Comparison of ENCODE assay signal across 1 cellular context in the genomic region with DNA sequence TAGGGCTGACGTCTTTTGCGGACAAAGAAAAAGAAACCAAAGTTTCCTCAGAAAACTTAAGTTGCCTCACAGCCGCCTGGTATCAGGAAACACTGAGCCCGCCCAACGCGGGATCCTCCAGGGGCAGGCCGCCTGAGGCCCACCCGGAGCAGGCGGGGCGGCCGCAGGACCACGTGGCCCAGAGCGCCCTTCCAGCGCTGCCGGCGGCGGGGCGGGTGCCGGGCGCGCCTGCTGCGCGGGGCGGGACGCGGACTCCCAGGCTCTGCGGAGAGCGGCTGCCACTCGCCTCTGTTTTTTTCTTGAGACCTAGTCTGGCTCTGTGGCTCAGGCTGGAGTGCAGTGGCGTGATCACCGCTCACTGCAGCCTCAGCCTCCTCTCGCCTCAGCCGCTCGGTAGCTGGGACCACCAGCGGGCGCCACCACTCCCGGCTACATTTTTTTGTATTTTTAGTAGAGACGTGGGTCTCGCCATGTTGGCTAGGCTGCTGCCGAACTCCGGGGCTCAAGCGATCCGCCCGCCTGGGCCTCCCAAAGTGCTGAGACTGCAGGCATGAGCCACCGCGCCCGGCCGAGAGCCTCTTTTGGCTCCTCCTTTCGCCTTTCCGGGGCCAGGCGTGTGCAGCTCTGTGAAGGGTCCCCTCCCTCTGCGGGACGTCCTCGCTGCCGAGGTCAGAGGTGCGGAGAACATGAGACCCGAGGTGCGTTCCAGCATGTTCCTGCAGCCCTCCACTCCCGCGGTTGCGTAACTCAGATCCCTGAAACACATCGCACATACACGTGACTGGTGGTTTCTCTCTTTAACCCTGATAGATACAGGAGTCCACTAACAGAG.
TF ChIP-seq lines count a peak whose summit lies in the region.

No MANE protein-coding gene starts in this region.

TF ChIP-seq in HEK293, 187 proteins besides CTCF, POLR2A, EP300 and RAD21 (continued from another document and continues in another):
- TF ChIP-seq, protein P1, sequence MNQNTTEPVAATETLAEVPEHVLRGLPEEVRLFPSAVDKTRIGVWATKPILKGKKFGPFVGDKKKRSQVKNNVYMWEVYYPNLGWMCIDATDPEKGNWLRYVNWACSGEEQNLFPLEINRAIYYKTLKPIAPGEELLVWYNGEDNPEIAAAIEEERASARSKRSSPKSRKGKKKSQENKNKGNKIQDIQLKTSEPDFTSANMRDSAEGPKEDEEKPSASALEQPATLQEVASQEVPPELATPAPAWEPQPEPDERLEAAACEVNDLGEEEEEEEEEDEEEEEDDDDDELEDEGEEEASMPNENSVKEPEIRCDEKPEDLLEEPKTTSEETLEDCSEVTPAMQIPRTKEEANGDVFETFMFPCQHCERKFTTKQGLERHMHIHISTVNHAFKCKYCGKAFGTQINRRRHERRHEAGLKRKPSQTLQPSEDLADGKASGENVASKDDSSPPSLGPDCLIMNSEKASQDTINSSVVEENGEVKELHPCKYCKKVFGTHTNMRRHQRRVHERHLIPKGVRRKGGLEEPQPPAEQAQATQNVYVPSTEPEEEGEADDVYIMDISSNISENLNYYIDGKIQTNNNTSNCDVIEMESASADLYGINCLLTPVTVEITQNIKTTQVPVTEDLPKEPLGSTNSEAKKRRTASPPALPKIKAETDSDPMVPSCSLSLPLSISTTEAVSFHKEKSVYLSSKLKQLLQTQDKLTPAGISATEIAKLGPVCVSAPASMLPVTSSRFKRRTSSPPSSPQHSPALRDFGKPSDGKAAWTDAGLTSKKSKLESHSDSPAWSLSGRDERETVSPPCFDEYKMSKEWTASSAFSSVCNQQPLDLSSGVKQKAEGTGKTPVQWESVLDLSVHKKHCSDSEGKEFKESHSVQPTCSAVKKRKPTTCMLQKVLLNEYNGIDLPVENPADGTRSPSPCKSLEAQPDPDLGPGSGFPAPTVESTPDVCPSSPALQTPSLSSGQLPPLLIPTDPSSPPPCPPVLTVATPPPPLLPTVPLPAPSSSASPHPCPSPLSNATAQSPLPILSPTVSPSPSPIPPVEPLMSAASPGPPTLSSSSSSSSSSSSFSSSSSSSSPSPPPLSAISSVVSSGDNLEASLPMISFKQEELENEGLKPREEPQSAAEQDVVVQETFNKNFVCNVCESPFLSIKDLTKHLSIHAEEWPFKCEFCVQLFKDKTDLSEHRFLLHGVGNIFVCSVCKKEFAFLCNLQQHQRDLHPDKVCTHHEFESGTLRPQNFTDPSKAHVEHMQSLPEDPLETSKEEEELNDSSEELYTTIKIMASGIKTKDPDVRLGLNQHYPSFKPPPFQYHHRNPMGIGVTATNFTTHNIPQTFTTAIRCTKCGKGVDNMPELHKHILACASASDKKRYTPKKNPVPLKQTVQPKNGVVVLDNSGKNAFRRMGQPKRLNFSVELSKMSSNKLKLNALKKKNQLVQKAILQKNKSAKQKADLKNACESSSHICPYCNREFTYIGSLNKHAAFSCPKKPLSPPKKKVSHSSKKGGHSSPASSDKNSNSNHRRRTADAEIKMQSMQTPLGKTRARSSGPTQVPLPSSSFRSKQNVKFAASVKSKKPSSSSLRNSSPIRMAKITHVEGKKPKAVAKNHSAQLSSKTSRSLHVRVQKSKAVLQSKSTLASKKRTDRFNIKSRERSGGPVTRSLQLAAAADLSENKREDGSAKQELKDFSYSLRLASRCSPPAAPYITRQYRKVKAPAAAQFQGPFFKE (tag by site-specific recombination; IDR thresholded peaks at IDR 0.05; ENCODE audit: borderline replicate concordance), result no peak
- peak; percentile 77 for TF ChIP-seq ZNF184 (tag by site-specific recombination; IDR thresholded peaks at IDR 0.05)
- peak; percentile 55; the same call in 1 of the 2 replicates for TF ChIP-seq ZNF391 (tag by site-specific recombination; IDR thresholded peaks at IDR 0.05; ENCODE audit: borderline replicate concordance, low read depth)
- TF ChIP-seq ZSCAN16 (tag by site-specific recombination; IDR thresholded peaks at IDR 0.05), result no peak
- no peak for TF ChIP-seq ZNF621 (tag by site-specific recombination; IDR thresholded peaks at IDR 0.05)
- TF ChIP-seq ZNF596 (tag by site-specific recombination; IDR thresholded peaks at IDR 0.05), result peak; percentile 55
- TF ChIP-seq ZNF600 (tag by site-specific recombination; IDR thresholded peaks at IDR 0.05), result peak; percentile 68
- peak; percentile 10; the same call in 1 of the 2 replicates for TF ChIP-seq KLF7 (tag by site-specific recombination; IDR thresholded peaks at IDR 0.05; ENCODE audit: borderline replicate concordance)
- TF ChIP-seq, protein P2, sequence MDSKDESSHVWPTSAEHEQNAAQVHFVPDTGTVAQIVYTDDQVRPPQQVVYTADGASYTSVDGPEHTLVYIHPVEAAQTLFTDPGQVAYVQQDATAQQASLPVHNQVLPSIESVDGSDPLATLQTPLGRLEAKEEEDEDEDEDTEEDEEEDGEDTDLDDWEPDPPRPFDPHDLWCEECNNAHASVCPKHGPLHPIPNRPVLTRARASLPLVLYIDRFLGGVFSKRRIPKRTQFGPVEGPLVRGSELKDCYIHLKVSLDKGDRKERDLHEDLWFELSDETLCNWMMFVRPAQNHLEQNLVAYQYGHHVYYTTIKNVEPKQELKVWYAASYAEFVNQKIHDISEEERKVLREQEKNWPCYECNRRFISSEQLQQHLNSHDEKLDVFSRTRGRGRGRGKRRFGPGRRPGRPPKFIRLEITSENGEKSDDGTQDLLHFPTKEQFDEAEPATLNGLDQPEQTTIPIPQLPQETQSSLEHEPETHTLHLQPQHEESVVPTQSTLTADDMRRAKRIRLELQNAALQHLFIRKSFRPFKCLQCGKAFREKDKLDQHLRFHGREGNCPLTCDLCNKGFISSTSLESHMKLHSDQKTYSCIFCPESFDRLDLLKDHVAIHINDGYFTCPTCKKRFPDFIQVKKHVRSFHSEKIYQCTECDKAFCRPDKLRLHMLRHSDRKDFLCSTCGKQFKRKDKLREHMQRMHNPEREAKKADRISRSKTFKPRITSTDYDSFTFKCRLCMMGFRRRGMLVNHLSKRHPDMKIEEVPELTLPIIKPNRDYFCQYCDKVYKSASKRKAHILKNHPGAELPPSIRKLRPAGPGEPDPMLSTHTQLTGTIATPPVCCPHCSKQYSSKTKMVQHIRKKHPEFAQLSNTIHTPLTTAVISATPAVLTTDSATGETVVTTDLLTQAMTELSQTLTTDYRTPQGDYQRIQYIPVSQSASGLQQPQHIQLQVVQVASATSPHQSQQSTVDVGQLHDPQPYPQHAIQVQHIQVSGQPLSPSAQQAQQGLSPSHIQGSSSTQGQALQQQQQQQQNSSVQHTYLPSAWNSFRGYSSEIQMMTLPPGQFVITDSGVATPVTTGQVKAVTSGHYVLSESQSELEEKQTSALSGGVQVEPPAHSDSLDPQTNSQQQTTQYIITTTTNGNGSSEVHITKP (tag by site-specific recombination; IDR thresholded peaks at IDR 0.05), result peak; percentile 95
- no peak for TF ChIP-seq ZNF529 (tag by site-specific recombination; IDR thresholded peaks at IDR 0.05; ENCODE audit: insufficient replicate concordance)
- no peak for TF ChIP-seq ZNF521 (tag by site-specific recombination; IDR thresholded peaks at IDR 0.05)
- TF ChIP-seq ZBTB21 (tag by site-specific recombination; IDR thresholded peaks at IDR 0.05), result peak; percentile 38; the same call in 1 of the 2 replicates
- TF ChIP-seq OVOL3 (tag by site-specific recombination; IDR thresholded peaks at IDR 0.05), result no peak
- TF ChIP-seq GLI4 (tag by site-specific recombination; IDR thresholded peaks at IDR 0.05), result no peak
- TF ChIP-seq ZNF19 (tag by site-specific recombination; IDR thresholded peaks at IDR 0.05; ENCODE audit: low read depth), result no peak
- TF ChIP-seq, protein P3, sequence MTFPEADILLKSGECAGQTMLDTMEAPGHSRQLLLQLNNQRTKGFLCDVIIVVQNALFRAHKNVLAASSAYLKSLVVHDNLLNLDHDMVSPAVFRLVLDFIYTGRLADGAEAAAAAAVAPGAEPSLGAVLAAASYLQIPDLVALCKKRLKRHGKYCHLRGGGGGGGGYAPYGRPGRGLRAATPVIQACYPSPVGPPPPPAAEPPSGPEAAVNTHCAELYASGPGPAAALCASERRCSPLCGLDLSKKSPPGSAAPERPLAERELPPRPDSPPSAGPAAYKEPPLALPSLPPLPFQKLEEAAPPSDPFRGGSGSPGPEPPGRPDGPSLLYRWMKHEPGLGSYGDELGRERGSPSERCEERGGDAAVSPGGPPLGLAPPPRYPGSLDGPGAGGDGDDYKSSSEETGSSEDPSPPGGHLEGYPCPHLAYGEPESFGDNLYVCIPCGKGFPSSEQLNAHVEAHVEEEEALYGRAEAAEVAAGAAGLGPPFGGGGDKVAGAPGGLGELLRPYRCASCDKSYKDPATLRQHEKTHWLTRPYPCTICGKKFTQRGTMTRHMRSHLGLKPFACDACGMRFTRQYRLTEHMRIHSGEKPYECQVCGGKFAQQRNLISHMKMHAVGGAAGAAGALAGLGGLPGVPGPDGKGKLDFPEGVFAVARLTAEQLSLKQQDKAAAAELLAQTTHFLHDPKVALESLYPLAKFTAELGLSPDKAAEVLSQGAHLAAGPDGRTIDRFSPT (tag by site-specific recombination; IDR thresholded peaks at IDR 0.05), result no peak
- TF ChIP-seq ZNF561 (tag by site-specific recombination; IDR thresholded peaks at IDR 0.05; ENCODE audit: borderline replicate concordance), result peak; percentile 63; the same call in 1 of the 2 replicates
- TF ChIP-seq TRIM28 (IDR thresholded peaks at IDR 0.05; ENCODE audit: borderline replicate concordance, low read length), result peak; percentile 70; the same call in 1 of the 2 replicates
- TF ChIP-seq, protein P4, sequence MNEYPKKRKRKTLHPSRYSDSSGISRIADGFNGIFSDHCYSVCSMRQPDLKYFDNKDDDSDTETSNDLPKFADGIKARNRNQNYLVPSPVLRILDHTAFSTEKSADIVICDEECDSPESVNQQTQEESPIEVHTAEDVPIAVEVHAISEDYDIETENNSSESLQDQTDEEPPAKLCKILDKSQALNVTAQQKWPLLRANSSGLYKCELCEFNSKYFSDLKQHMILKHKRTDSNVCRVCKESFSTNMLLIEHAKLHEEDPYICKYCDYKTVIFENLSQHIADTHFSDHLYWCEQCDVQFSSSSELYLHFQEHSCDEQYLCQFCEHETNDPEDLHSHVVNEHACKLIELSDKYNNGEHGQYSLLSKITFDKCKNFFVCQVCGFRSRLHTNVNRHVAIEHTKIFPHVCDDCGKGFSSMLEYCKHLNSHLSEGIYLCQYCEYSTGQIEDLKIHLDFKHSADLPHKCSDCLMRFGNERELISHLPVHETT (tag by site-specific recombination; IDR thresholded peaks at IDR 0.05), result peak; percentile 45; the same call in 1 of the 2 replicates
- TF ChIP-seq, protein P5, sequence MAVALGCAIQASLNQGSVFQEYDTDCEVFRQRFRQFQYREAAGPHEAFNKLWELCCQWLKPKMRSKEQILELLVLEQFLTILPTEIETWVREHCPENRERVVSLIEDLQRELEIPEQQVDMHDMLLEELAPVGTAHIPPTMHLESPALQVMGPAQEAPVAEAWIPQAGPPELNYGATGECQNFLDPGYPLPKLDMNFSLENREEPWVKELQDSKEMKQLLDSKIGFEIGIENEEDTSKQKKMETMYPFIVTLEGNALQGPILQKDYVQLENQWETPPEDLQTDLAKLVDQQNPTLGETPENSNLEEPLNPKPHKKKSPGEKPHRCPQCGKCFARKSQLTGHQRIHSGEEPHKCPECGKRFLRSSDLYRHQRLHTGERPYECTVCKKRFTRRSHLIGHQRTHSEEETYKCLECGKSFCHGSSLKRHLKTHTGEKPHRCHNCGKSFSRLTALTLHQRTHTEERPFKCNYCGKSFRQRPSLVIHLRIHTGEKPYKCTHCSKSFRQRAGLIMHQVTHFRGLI (tag by site-specific recombination; IDR thresholded peaks at IDR 0.05), result peak; percentile 51; the same call in 1 of the 2 replicates
- peak; percentile 50; the same call in 1 of the 2 replicates for TF ChIP-seq ZSCAN30 (tag by site-specific recombination; IDR thresholded peaks at IDR 0.05)
- peak; percentile 59; the same call in 1 of the 2 replicates for TF ChIP-seq ZNF24 (tag by site-specific recombination; IDR thresholded peaks at IDR 0.05)
- TF ChIP-seq, protein P6, sequence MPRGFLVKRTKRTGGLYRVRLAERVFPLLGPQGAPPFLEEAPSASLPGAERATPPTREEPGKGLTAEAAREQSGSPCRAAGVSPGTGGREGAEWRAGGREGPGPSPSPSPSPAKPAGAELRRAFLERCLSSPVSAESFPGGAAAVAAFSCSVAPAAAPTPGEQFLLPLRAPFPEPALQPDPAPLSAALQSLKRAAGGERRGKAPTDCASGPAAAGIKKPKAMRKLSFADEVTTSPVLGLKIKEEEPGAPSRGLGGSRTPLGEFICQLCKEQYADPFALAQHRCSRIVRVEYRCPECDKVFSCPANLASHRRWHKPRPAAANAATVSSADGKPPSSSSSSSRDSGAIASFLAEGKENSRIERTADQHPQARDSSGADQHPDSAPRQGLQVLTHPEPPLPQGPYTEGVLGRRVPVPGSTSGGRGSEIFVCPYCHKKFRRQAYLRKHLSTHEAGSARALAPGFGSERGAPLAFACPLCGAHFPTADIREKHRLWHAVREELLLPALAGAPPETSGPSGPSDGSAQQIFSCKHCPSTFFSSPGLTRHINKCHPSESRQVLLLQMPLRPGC (tag by site-specific recombination; IDR thresholded peaks at IDR 0.05), result peak; percentile 84; the same call in 1 of the 2 replicates
- TF ChIP-seq, protein P7, sequence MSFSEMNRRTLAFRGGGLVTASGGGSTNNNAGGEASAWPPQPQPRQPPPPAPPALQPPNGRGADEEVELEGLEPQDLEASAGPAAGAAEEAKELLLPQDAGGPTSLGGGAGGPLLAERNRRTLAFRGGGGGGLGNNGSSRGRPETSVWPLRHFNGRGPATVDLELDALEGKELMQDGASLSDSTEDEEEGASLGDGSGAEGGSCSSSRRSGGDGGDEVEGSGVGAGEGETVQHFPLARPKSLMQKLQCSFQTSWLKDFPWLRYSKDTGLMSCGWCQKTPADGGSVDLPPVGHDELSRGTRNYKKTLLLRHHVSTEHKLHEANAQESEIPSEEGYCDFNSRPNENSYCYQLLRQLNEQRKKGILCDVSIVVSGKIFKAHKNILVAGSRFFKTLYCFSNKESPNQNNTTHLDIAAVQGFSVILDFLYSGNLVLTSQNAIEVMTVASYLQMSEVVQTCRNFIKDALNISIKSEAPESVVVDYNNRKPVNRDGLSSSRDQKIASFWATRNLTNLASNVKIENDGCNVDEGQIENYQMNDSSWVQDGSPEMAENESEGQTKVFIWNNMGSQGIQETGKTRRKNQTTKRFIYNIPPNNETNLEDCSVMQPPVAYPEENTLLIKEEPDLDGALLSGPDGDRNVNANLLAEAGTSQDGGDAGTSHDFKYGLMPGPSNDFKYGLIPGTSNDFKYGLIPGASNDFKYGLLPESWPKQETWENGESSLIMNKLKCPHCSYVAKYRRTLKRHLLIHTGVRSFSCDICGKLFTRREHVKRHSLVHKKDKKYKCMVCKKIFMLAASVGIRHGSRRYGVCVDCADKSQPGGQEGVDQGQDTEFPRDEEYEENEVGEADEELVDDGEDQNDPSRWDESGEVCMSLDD (tag by site-specific recombination; IDR thresholded peaks at IDR 0.05), result peak; percentile 75
- TF ChIP-seq ZNF548 (tag by site-specific recombination; IDR thresholded peaks at IDR 0.05), result no peak
- no peak for TF ChIP-seq ZNF514 (tag by site-specific recombination; IDR thresholded peaks at IDR 0.05)
- no peak for TF ChIP-seq GFI1B (tag by site-specific recombination; IDR thresholded peaks at IDR 0.05)
